14 cellular contexts compared by ENCODE assay signal in genomic region chr6:26332843-26333242, GRCh38. TPM values are rescaled to one million over a fixed set of nuclear protein-coding genes. Genes with fewer than 3 reads are reported as not detected.
DNase-seq lines count a peak whose midpoint lies in the region; ATAC-seq, FAIRE-seq and TF ChIP-seq lines count a peak whose summit lies in the region.
"Had no signal": no experiment of that assay in that cellular context is flagged by ENCODE, and none has a peak within 500 bp of the region (broad histone marks: within the 10 kb centered on the region; RNA-seq: fewer than 3 reads in every experiment).

No MANE protein-coding gene starts in this region.

- no peak for TF ChIP-seq CTCF in CD4-positive, alpha-beta T cell (IDR thresholded peaks at IDR 0.05)
- TF ChIP-seq CTCF in PC-9 (conservative IDR thresholded peaks at IDR 0.05): no peak
- TF ChIP-seq CTCF in endothelial cell of umbilical vein (IDR thresholded peaks at IDR 0.05; ENCODE audit: extremely low read depth in 1 of 2, insufficient read depth in 1 of 2, low read depth in 1 of 2, low read length in 2 of 2): no peak
- no peak for TF ChIP-seq CTCF in colonic mucosa (IDR thresholded peaks at IDR 0.05)
- TF ChIP-seq CTCF in foreskin fibroblast (IDR thresholded peaks at IDR 0.05; ENCODE audit: low read depth, low read length): no peak
- no peak for TF ChIP-seq CTCF in GM20000 (IDR thresholded peaks at IDR 0.05; ENCODE audit: extremely low read depth, missing control alignments)

- no peaks in the 10 kb centered on the region for H4K20me1 ChIP-seq in PC-9 (ENCODE audit: insufficient read depth)
- no peaks in the 10 kb centered on the region for H4K20me1 ChIP-seq in endothelial cell of umbilical vein (replicated peaks; ENCODE audit: control insufficient read depth, extremely low read depth, insufficient read depth, low read length)

- H3K9me2 ChIP-seq in PC-9 (ENCODE audit: insufficient read depth): no peaks in the 10 kb centered on the region

- H3K9ac ChIP-seq in endothelial cell of umbilical vein (replicated peaks; ENCODE audit: extremely low read depth, insufficient read depth, low read length) (no peak overlapping the region), colonic mucosa (ENCODE audit: low read depth in 2 of 2, low read length in 2 of 2) (no peak overlapping the region)

- peaks cover 33% of the 10 kb centered on the region for H3K27me3 Mint-ChIP-seq in CD4-positive, alpha-beta T cell

- no peak for TF ChIP-seq POLR2A in endothelial cell of umbilical vein (IDR thresholded peaks at IDR 0.05; ENCODE audit: low read depth, low read length)

- no peak for FAIRE-seq in endothelial cell of umbilical vein (lab: Jason Lieb, UNC)
- FAIRE-seq: TTC549 had no signal

- no peak overlapping the region for H3K27ac ChIP-seq in CD4-positive, alpha-beta T cell (ENCODE audit: low read depth, low read length)
- H3K27ac ChIP-seq in PC-9 (no peak overlapping the region), endothelial cell of umbilical vein (ENCODE audit: insufficient read depth, low read depth, low read length) (no peak overlapping the region), colonic mucosa (no peak overlapping the region)

- H3K9me3 Mint-ChIP-seq in CD4-positive, alpha-beta T cell: peaks cover 4% of the 10 kb centered on the region

- CTCF ChIA-PET in CD4-positive, alpha-beta T cell (lab: Charles Lee): interaction anchor here (2.0 to 5.9 kb wide), 2 partner anchors 9 to 263 kb away, joined by 5 to 29 read pairs; no protein-coding TSS in a partner anchor
- CTCF ChIA-PET in PC-9 (lab: Charles Lee): no interaction called here
- CTCF ChIA-PET in endothelial cell of umbilical vein (lab: Charles Lee): interaction anchor here (1.2 to 3.2 kb wide), 4 partner anchors 9 to 263 kb away, joined by 4 to 28 read pairs (median 12); no protein-coding TSS in a partner anchor

- ATAC-seq in CD4-positive, alpha-beta T cell (ENCODE audit: poor library complexity): no peak

- H3K36me3 Mint-ChIP-seq in CD4-positive, alpha-beta T cell (ENCODE audit: low read depth): peaks cover 36% of the 10 kb centered on the region

- no peak for DNase-seq in CD4-positive, alpha-beta T cell
- DNase-seq in PC-9 (no peak), endothelial cell of umbilical vein (ENCODE audit: low read depth, low spot score) (no peak), colonic mucosa (no peak), NCI-H146 treated with DMSO at 0.1 percent for 48 hours (lab: John Stamatoyannopoulos, UW; ENCODE audit: unreplicated experiment) (no peak), foreskin fibroblast (no peak), GM20000 (ENCODE audit: low spot score) (no peak)
- DNase-seq: activated CD8-positive, alpha-beta memory T cell treated with anti-CD3 and anti-CD28 coated beads, Interleukin-2, amount 50 U/mL, for 4 hours; anterior cingulate cortex; NCI-H1694 treated with DMSO at 0.1 percent for 48 hours; NCI-H526; nucleus accumbens had no signal

- H3K4me3 ChIP-seq in GM08714 (ENCODE audit: low read length): peak overlapping the region; percentile 67
- H3K4me3 ChIP-seq in PC-9: peak overlapping the region; percentile 85; the same call in 1 of the 2 replicates
- no peak overlapping the region for H3K4me3 ChIP-seq in endothelial cell of umbilical vein (replicated peaks in 1 of 3; ENCODE audit: insufficient read depth in 1 of 3, low read depth in 1 of 3, low read length in 3 of 3)
- no peak overlapping the region for H3K4me3 ChIP-seq in colonic mucosa
- H3K4me3 ChIP-seq in foreskin fibroblast (ENCODE audit: low read depth in 1 of 2, low read length in 2 of 2): no peak overlapping the region

- H3K27me3 ChIP-seq in CD4-positive, alpha-beta T cell (ENCODE audit: control insufficient read depth, insufficient read depth, low read length): peaks cover 23% of the 10 kb centered on the region
- no peaks in the 10 kb centered on the region for H3K27me3 ChIP-seq in PC-9 (ENCODE audit: insufficient read depth, low read depth)
- H3K27me3 ChIP-seq in endothelial cell of umbilical vein (ENCODE audit: control insufficient read depth in 2 of 2, insufficient read depth in 2 of 2, low read length in 2 of 2): peaks cover 0 to 7% of the 10 kb centered on the region in 2 experiments
- peaks cover 35% of the 10 kb centered on the region for H3K27me3 ChIP-seq in colonic mucosa

- H3K36me3 ChIP-seq in PC-9 (ENCODE audit: low read depth): no peaks in the 10 kb centered on the region
- no peaks in the 10 kb centered on the region for H3K36me3 ChIP-seq in endothelial cell of umbilical vein (ENCODE audit: control insufficient read depth in 2 of 2, extremely low read depth in 1 of 2, insufficient read depth in 2 of 2, low read length in 2 of 2)
- no peaks in the 10 kb centered on the region for H3K36me3 ChIP-seq in colonic mucosa

- peak overlapping the region; percentile 87 for H3K4me2 ChIP-seq in PC-9
- H3K4me2 ChIP-seq in endothelial cell of umbilical vein (ENCODE audit: insufficient read depth, low read length): peak overlapping the region; percentile 69

- H2AFZ ChIP-seq in PC-9 (no peak overlapping the region), endothelial cell of umbilical vein (ENCODE audit: low read depth, low read length) (no peak overlapping the region)

- dilution Hi-C loops in endothelial cell of umbilical vein (cut with MboI; ENCODE audit: extremely low pct_ligation_motif_present, low sequenced_read_pairs): loop anchor here (25.0 kb wide), 1 partner anchor 204 kb away; the partner anchor contains the start of gene HMGN4

- H3K79me2 ChIP-seq in PC-9 (ENCODE audit: low read depth) (no peaks in the 10 kb centered on the region), endothelial cell of umbilical vein (ENCODE audit: control insufficient read depth, insufficient read depth, low read length) (no peaks in the 10 kb centered on the region)

- no peaks in the 10 kb centered on the region for H3K9me1 ChIP-seq in endothelial cell of umbilical vein (replicated peaks; ENCODE audit: control insufficient read depth, extremely low read depth, insufficient read depth, low read length)

- POLR2A ChIA-PET in CD4-positive, alpha-beta T cell (lab: Charles Lee): interaction anchor here (1.0 to 6.2 kb wide), 8 partner anchors 10 to 205 kb away, joined by 3 to 39 read pairs (median 6); partner anchors contain the start of gene HMGN4
- POLR2A ChIA-PET in PC-9 (lab: Charles Lee; ENCODE audit: unreplicated experiment) (interaction anchor here (0.6 kb wide), 2 partner anchors 200 to 278 kb away, joined by 6 to 8 read pairs; no protein-coding TSS in a partner anchor), endothelial cell of umbilical vein (lab: Charles Lee) (interaction anchor here (0.7 kb wide), 2 partner anchors 78 to 269 kb away, joined by 8 to 9 read pairs; no protein-coding TSS in a partner anchor)

- H3K4me3 Mint-ChIP-seq in CD4-positive, alpha-beta T cell: peak overlapping the region; percentile 44

- no peaks in the 10 kb centered on the region for H3K9me3 ChIP-seq in CD4-positive, alpha-beta T cell (ENCODE audit: control insufficient read depth, low read length)
- H3K9me3 ChIP-seq in PC-9 (ENCODE audit: insufficient read depth, low read depth) (no peaks in the 10 kb centered on the region), endothelial cell of umbilical vein (replicated peaks; ENCODE audit: control insufficient read depth, insufficient read depth, low read length) (no peaks in the 10 kb centered on the region), colonic mucosa (no peaks in the 10 kb centered on the region)

- H3F3A ChIP-seq in PC-9 (ENCODE audit: insufficient read depth, low read depth): peaks cover 53% of the 10 kb centered on the region

- peaks cover 48% of the 10 kb centered on the region for H3K4me1 ChIP-seq in PC-9 (replicated peaks; ENCODE audit: insufficient read depth)
- peaks cover 31% of the 10 kb centered on the region for H3K4me1 ChIP-seq in endothelial cell of umbilical vein (ENCODE audit: control insufficient read depth, extremely low read depth, insufficient read depth, low read length)
- H3K4me1 ChIP-seq in colonic mucosa: peaks cover 11% of the 10 kb centered on the region

- H3K27ac Mint-ChIP-seq in CD4-positive, alpha-beta T cell: peak overlapping the region; percentile 92

- BruUV-seq in PC-9 (replicated peaks; lab: Mats Ljungman, UMichigan) (no TSS peak), endothelial cell of umbilical vein (replicated peaks; lab: Mats Ljungman, UMichigan) (no TSS peak)

- H3K4me1 Mint-ChIP-seq in CD4-positive, alpha-beta T cell (ENCODE audit: low read depth): peaks cover 61% of the 10 kb centered on the region

- intact Hi-C loops in CD4-positive, alpha-beta T cell (cut with DNase I, micrococcal nuclease): loop anchor here in 1 of 2 experiments (5.0 kb wide), 1 partner anchor 219 kb away; no protein-coding TSS in a partner anchor
- intact Hi-C loops in PC-9 (cut with micrococcal nuclease; ENCODE audit: unreplicated experiment): no loop called here
- intact Hi-C loops in endothelial cell of umbilical vein (cut with micrococcal nuclease): loop anchor here (5.0 kb wide), 1 partner anchor 759 kb away; no protein-coding TSS in a partner anchor
- intact Hi-C loops in colonic mucosa (cut with DNase I): no loop called here

RNA-seq across cellular contexts. Expression of gene BTN3A2, which starts 32.2 kb away (rescaled TPM):
- 10 to 100 TPM; 40.6 to 45.5 TPM for total RNA-seq in CD4-positive, alpha-beta T cell
- 28.7 and 32.9 TPM in 2 replicates for total RNA-seq in PC-9 (2021)
- 14.2 and 17.9 TPM in 2 replicates for total RNA-seq in endothelial cell of umbilical vein
- polyA plus RNA-seq in endothelial cell of umbilical vein: 6.4 and 8.6 TPM in 2 replicates
- 12.7 and 12.9 TPM in 2 replicates for polyA plus RNA-seq in endothelial cell of umbilical vein (2011; cell fraction: cytosol; rRNA removed)
- 16.0 and 20.4 TPM in 2 replicates for polyA plus RNA-seq in endothelial cell of umbilical vein (2011; cell fraction: nucleus; rRNA removed)
- polyA plus RNA-seq in endothelial cell of umbilical vein (2012): 10.0 and 11.5 TPM in 2 replicates
- 18.8 and 27.3 TPM in 2 replicates for polyA minus RNA-seq in endothelial cell of umbilical vein
- polyA minus RNA-seq in endothelial cell of umbilical vein (2011; cell fraction: cytosol; rRNA and poly(A)+ RNA removed): 8.3 TPM
- 7.5 and 10.5 TPM in 2 replicates for polyA minus RNA-seq in endothelial cell of umbilical vein (2011; cell fraction: nucleus; rRNA and poly(A)+ RNA removed)
- total RNA-seq in colonic mucosa: 10 to 100 TPM; 41.7 to 53.3 TPM

RNA-seq across cellular contexts. Expression of gene BTN2A2, which starts 50.1 kb away (rescaled TPM):
- 10 to 100 TPM in 1 of 2 experiments, 1 to 10 TPM in 1; 9.7 to 10.7 TPM for total RNA-seq in CD4-positive, alpha-beta T cell
- total RNA-seq in PC-9 (2021) (20.7 and 23.4 TPM in 2 replicates), endothelial cell of umbilical vein (13.2 and 18.4 TPM in 2 replicates), colonic mucosa (1 to 10 TPM; 4.1 to 8.7 TPM)
- polyA plus RNA-seq in endothelial cell of umbilical vein: 13.4 and 15.3 TPM in 2 replicates
- 12.6 and 12.7 TPM in 2 replicates for polyA plus RNA-seq in endothelial cell of umbilical vein (2011; cell fraction: cytosol; rRNA removed)
- 44.7 and 51.3 TPM in 2 replicates for polyA plus RNA-seq in endothelial cell of umbilical vein (2011; cell fraction: nucleus; rRNA removed)
- 13.8 TPM in 2 replicates for polyA plus RNA-seq in endothelial cell of umbilical vein (2012)
- polyA minus RNA-seq in endothelial cell of umbilical vein: 37.5 and 40.9 TPM in 2 replicates
- not detected for polyA minus RNA-seq in endothelial cell of umbilical vein (2011; cell fraction: cytosol; rRNA and poly(A)+ RNA removed)
- polyA minus RNA-seq in endothelial cell of umbilical vein (2011; cell fraction: nucleus; rRNA and poly(A)+ RNA removed): 32.4 and 37.7 TPM in 2 replicates

Comparison
In these comparisons a context has a peak if more than half of its experiments do, and no peak if none do; other contexts are left out.
1. H3K4me3 ChIP-seq: peak in GM08714 (single experiment) and PC-9 (single experiment); none in endothelial cell of umbilical vein (0 of 3), colonic mucosa (single experiment) and foreskin fibroblast (0 of 2).